In genomic region chr5:31645420-31646081, GRCh38 we compare ENCODE assay signal across 25 cellular contexts. TPM values are rescaled to one million over a fixed set of nuclear protein-coding genes. Genes with fewer than 3 reads are reported as not detected.
"Had no signal": no experiment of that assay in that cellular context is flagged by ENCODE, and none has a peak within 500 bp of the region (broad histone marks: within the 10 kb centered on the region; RNA-seq: fewer than 3 reads in every experiment).

No MANE protein-coding gene starts in this region.

- H3K27ac Mint-ChIP-seq: activated CD4-positive, alpha-beta memory T cell treated with anti-CD3 and anti-CD28 coated beads, Interleukin-2, amount 10 ng/mL, durations not matched to agents 7 days and 5 days; activated CD4-positive, alpha-beta T cell treated with anti-CD3 and anti-CD28 coated beads, Interleukin-2, amount 10 ng/mL, durations not matched to agents 7 days and 5 days; activated CD8-positive, alpha-beta memory T cell treated with anti-CD3 and anti-CD28 coated beads, Interleukin-2, amount 10 ng/mL, durations not matched to agents 7 days and 5 days; activated naive CD8-positive, alpha-beta T cell; activated T-cell treated with anti-CD3 and anti-CD28 coated beads, Interleukin-2, amount 50 U/mL, for 72 hours; natural killer cell had no signal

- H3K27me3 ChIP-seq: thyroid gland, upper lobe of left lung, vagina had no signal

- H3K9me3 ChIP-seq: esophagus squamous epithelium, stomach, thyroid gland, upper lobe of left lung, vagina had no signal

- H3K27me3 Mint-ChIP-seq: activated CD4-positive, alpha-beta T cell treated with anti-CD3 and anti-CD28 coated beads, Interleukin-2, amount 10 ng/mL, durations not matched to agents 7 days and 5 days had no signal

- H3K4me3 ChIP-seq: esophagus squamous epithelium, lung, skin epidermis, stomach, thyroid gland, upper lobe of left lung, vagina had no signal

- H3K9me3 Mint-ChIP-seq: activated CD4-positive, alpha-beta memory T cell treated with anti-CD3 and anti-CD28 coated beads, Interleukin-2, amount 10 ng/mL, durations not matched to agents 7 days and 5 days; activated CD4-positive, alpha-beta T cell treated with anti-CD3 and anti-CD28 coated beads, Interleukin-2, amount 10 ng/mL, durations not matched to agents 7 days and 5 days; activated T-cell treated with anti-CD3 and anti-CD28 coated beads, Interleukin-2, amount 50 U/mL, for 72 hours; natural killer cell had no signal

- H3K36me3 ChIP-seq: esophagus squamous epithelium, stomach, thyroid gland, upper lobe of left lung, vagina had no signal

- DNase-seq: activated CD4-positive, alpha-beta memory T cell treated with anti-CD3 and anti-CD28 coated beads, Interleukin-2, amount 10 ng/mL, durations not matched to agents 7 days and 5 days; activated CD4-positive, alpha-beta T cell treated with anti-CD3 and anti-CD28 coated beads for 1 hour; activated CD4-positive, alpha-beta T cell treated with anti-CD3 and anti-CD28 coated beads, Interleukin-2, amount 10 ng/mL, durations not matched to agents 7 days and 5 days; activated CD8-positive, alpha-beta memory T cell treated with anti-CD3 and anti-CD28 coated beads, Interleukin-2, amount 10 ng/mL, durations not matched to agents 7 days and 5 days; activated naive CD4-positive, alpha-beta T cell; activated T-cell treated with anti-CD3 and anti-CD28 coated beads, Interleukin-2, amount 50 U/mL, for 72 hours; dermis blood vessel endothelial cell; effector CD8-positive, alpha-beta T cell; esophagus squamous epithelium; foreskin melanocyte; mesendoderm; natural killer cell; stimulated activated CD4-positive, alpha-beta T cell treated with anti-CD3 and anti-CD28 coated beads, Interleukin-12 subunit alpha, Interleukin-12 subunit beta, amount 100 ng/mL, for 4 hours; stimulated activated CD4-positive, alpha-beta T cell treated with anti-CD3 and anti-CD28 coated beads, Interleukin-4, amount 100 ng/mL, for 1 hour; stomach; T-helper 2 cell; thyroid gland; upper lobe of left lung had no signal

- ATAC-seq: activated CD8-positive, alpha-beta memory T cell treated with anti-CD3 and anti-CD28 coated beads, Interleukin-2, amount 10 ng/mL, durations not matched to agents 7 days and 5 days; activated T-cell treated with anti-CD3 and anti-CD28 coated beads, Interleukin-2, amount 50 U/mL, for 72 hours; left lobe of liver; natural killer cell; sciatic nerve had no signal

- H3K27ac ChIP-seq: epithelial cell of prostate, esophagus squamous epithelium, skin epidermis, stomach, thyroid gland, upper lobe of left lung, vagina had no signal

- H3K4me1 Mint-ChIP-seq: activated CD4-positive, alpha-beta memory T cell treated with anti-CD3 and anti-CD28 coated beads, Interleukin-2, amount 10 ng/mL, durations not matched to agents 7 days and 5 days; activated CD4-positive, alpha-beta T cell treated with anti-CD3 and anti-CD28 coated beads, Interleukin-2, amount 10 ng/mL, durations not matched to agents 7 days and 5 days; activated CD8-positive, alpha-beta memory T cell treated with anti-CD3 and anti-CD28 coated beads, Interleukin-2, amount 10 ng/mL, durations not matched to agents 7 days and 5 days; natural killer cell had no signal

- H3K4me1 ChIP-seq: esophagus squamous epithelium, stomach, thyroid gland, upper lobe of left lung, vagina had no signal

- H3K4me3 Mint-ChIP-seq: activated CD4-positive, alpha-beta memory T cell treated with anti-CD3 and anti-CD28 coated beads, Interleukin-2, amount 10 ng/mL, durations not matched to agents 7 days and 5 days; activated CD4-positive, alpha-beta T cell treated with anti-CD3 and anti-CD28 coated beads, Interleukin-2, amount 10 ng/mL, durations not matched to agents 7 days and 5 days; activated CD8-positive, alpha-beta memory T cell treated with anti-CD3 and anti-CD28 coated beads, Interleukin-2, amount 10 ng/mL, durations not matched to agents 7 days and 5 days; activated naive CD8-positive, alpha-beta T cell; activated T-cell treated with anti-CD3 and anti-CD28 coated beads, Interleukin-2, amount 50 U/mL, for 72 hours; natural killer cell had no signal

- H3K36me3 Mint-ChIP-seq: activated CD8-positive, alpha-beta memory T cell treated with anti-CD3 and anti-CD28 coated beads, Interleukin-2, amount 10 ng/mL, durations not matched to agents 7 days and 5 days; activated naive CD8-positive, alpha-beta T cell; natural killer cell had no signal

RNA-seq across cellular contexts. Expression of gene PDZD2, which starts 6.6 kb away (rescaled TPM):
- total RNA-seq: activated CD4-positive, alpha-beta memory T cell treated with anti-CD3 and anti-CD28 coated beads, Interleukin-2, amount 10 ng/mL, durations not matched to agents 7 days and 5 days; activated CD4-positive, alpha-beta T cell treated with anti-CD3 and anti-CD28 coated beads, Interleukin-2, amount 10 ng/mL, durations not matched to agents 7 days and 5 days; activated CD8-positive, alpha-beta memory T cell treated with anti-CD3 and anti-CD28 coated beads, Interleukin-2, amount 10 ng/mL, durations not matched to agents 7 days and 5 days had no signal
